6 cellular contexts compared by ENCODE assay signal in the genomic region with DNA sequence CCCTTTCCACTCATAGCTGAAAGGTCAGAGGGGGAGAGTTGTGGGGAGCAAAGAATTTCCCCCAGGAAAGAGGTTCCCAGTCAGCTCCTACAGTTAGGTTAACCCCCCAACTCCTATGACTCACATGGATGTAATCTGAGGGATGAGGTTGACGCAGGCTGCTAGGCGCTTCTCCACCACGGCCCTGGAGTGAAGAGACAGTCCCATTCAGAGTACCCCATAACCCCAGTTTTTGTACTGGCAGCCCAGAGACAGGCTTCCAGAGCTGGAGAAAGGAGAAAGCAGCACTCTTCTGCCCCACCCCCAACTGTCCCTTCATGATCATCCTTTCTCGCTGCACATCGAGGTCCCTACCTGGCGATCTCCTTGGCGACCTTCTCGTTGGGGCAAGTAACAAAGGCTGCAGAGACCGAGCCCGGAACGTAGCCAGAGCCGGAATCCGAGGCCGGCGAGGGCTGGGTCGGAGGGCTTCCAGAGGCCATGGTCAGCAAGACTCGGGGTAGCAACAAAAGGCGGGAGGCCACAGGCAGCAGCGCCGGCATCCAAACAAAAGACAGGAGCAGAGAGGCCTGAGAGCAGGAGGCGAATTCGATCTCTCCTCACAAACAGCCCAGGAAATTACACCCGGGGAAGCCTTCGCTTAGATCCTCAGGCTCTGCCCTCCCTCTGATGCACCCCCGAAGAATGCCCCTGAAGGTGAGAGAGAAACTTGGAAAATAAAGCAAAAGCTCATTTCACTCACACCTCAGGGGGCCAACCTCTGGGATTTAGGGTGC. TPM values are rescaled to one million over a fixed set of nuclear protein-coding genes. Genes with fewer than 3 reads are reported as not detected.
A peak's percentile ranks its signal among the peaks of the same experiment; 100 is the strongest.
DNase-seq lines count a peak whose midpoint lies in the region; ATAC-seq and TF ChIP-seq lines count a peak whose summit lies in the region.

No MANE protein-coding gene starts in this region.

- H3K27me3 ChIP-seq in Panc1 (ENCODE audit: control insufficient read depth, insufficient read depth, low read length) (no peaks in the 10 kb centered on the region), foreskin keratinocyte (no peaks in the 10 kb centered on the region)

- in situ Hi-C loops in Panc1 (cut with HindIII; ENCODE audit: low pct_unique_long_range_greater_than_20kb, low sequenced_read_pairs): no loop called here
- in situ Hi-C loops in G401 (cut with HindIII; ENCODE audit: low sequenced_read_pairs): no loop called here

- peak; percentile 3 for ATAC-seq in Panc1
- peak; percentile 50 for ATAC-seq in foreskin keratinocyte
- ATAC-seq in GM19023 (IDR thresholded peaks at IDR 0.05; ENCODE audit: unreplicated experiment): no peak

- CTCF ChIA-PET in Panc1 (lab: Charles Lee): no interaction called here

- peaks cover 2% of the 10 kb centered on the region for H3K36me3 ChIP-seq in Panc1 (ENCODE audit: control insufficient read depth, insufficient read depth, low read length)

- TF ChIP-seq CTCF in Panc1 (IDR thresholded peaks at IDR 0.05) (no peak), foreskin keratinocyte (conservative IDR thresholded peaks at IDR 0.05) (no peak)

- POLR2A ChIA-PET in Panc1 (lab: Charles Lee): interaction anchor here (0.5 kb wide), 1 partner anchor 110 kb away, joined by 6 read pairs; no protein-coding TSS in a partner anchor

- DNase-seq in Daoy (ENCODE audit: low read depth) (peak; percentile 88), Panc1 (ENCODE audit: low read depth, low spot score) (no peak), foreskin keratinocyte (peak; percentile 57 to 76), G401 (ENCODE audit: low spot score) (no peak)

- no peaks in the 10 kb centered on the region for H3K9me3 ChIP-seq in Panc1 (ENCODE audit: control insufficient read depth, insufficient read depth, low read depth, low read length)

- peak overlapping the region; percentile 86 for H3K4me3 ChIP-seq in Panc1 (ENCODE audit: low read depth in 2 of 2, low read length in 2 of 2)

- BruUV-seq in Panc1 (replicated peaks; lab: Mats Ljungman, UMichigan): TSS peak; percentile 97

- H3K4me1 ChIP-seq in Panc1 (ENCODE audit: control insufficient read depth, insufficient read depth, low read length) (peaks cover 46% of the 10 kb centered on the region), foreskin keratinocyte (peaks cover 14% of the 10 kb centered on the region)

- peak overlapping the region; percentile 99 for H3K27ac ChIP-seq in Panc1 (ENCODE audit: low read length)
- H3K27ac ChIP-seq in foreskin keratinocyte: peak overlapping the region; percentile 68
- peak overlapping the region; percentile 81 for H3K27ac ChIP-seq in temporal lobe (ENCODE audit: low read depth, low read length)

- intact Hi-C loops in Panc1 (cut with micrococcal nuclease; ENCODE audit: unreplicated experiment): no loop called here

RNA-seq across cellular contexts. Expression of gene CUTA, which starts 0.6 kb away (rescaled TPM):
- 208 and 223 TPM in 2 replicates for total RNA-seq in Daoy (2014; rRNA removed; shearing (Covaris generic))
- 338 TPM for total RNA-seq in Panc1 (2021; ENCODE audit: unreplicated experiment)
- polyA plus RNA-seq in Panc1 (2012; ENCODE audit: insufficient read length): 397 TPM
- total RNA-seq in foreskin keratinocyte: 248 and 266 TPM in 2 replicates
- polyA plus RNA-seq in foreskin keratinocyte: 382 and 433 TPM in 2 replicates
- 64.9 TPM for total RNA-seq in temporal lobe
- 304 and 376 TPM in 2 replicates for total RNA-seq in G401 (2014; rRNA removed; shearing (Covaris generic))

RNA-seq across cellular contexts. Expression of gene SYNGAP1, which starts 2.5 kb away (rescaled TPM):
- 1.1 and 3.7 TPM in 2 replicates for total RNA-seq in Daoy (2014; rRNA removed; shearing (Covaris generic))
- 29.0 TPM for total RNA-seq in Panc1 (2021; ENCODE audit: unreplicated experiment)
- polyA plus RNA-seq in Panc1 (2012; ENCODE audit: insufficient read length): 34.5 TPM
- 3.3 and 7.6 TPM in 2 replicates for total RNA-seq in foreskin keratinocyte
- polyA plus RNA-seq in foreskin keratinocyte: 2.0 and 2.3 TPM in 2 replicates
- 36.4 TPM for total RNA-seq in temporal lobe
- 4.0 and 7.4 TPM in 2 replicates for total RNA-seq in G401 (2014; rRNA removed; shearing (Covaris generic))

RNA-seq across cellular contexts. Expression of gene PHF1, which starts 6.5 kb away (rescaled TPM):
- 14.3 and 18.5 TPM in 2 replicates for total RNA-seq in Daoy (2014; rRNA removed; shearing (Covaris generic))
- total RNA-seq in Panc1 (2021; ENCODE audit: unreplicated experiment) (51.6 TPM), foreskin keratinocyte (19.4 and 21.3 TPM in 2 replicates), temporal lobe (17.7 TPM)
- polyA plus RNA-seq in Panc1 (2012; ENCODE audit: insufficient read length): 50.3 TPM
- polyA plus RNA-seq in foreskin keratinocyte: 29.9 and 32.0 TPM in 2 replicates
- 26.0 and 38.0 TPM in 2 replicates for total RNA-seq in G401 (2014; rRNA removed; shearing (Covaris generic))

RNA-seq across cellular contexts. Expression of gene KIFC1, which starts 25.7 kb away (rescaled TPM):
- total RNA-seq in Daoy (2014; rRNA removed; shearing (Covaris generic)): 122 and 148 TPM in 2 replicates
- total RNA-seq in Panc1 (2021; ENCODE audit: unreplicated experiment): 81.8 TPM
- 42.1 TPM for polyA plus RNA-seq in Panc1 (2012; ENCODE audit: insufficient read length)
- 58.0 and 72.9 TPM in 2 replicates for total RNA-seq in foreskin keratinocyte
- polyA plus RNA-seq in foreskin keratinocyte: 42.5 and 52.9 TPM in 2 replicates
- total RNA-seq in temporal lobe: 1.7 TPM
- 98.5 and 123 TPM in 2 replicates for total RNA-seq in G401 (2014; rRNA removed; shearing (Covaris generic))

RNA-seq across cellular contexts. Expression of gene ZBTB9, which starts 37.1 kb away (rescaled TPM):
- total RNA-seq in Daoy (2014; rRNA removed; shearing (Covaris generic)): 7.5 and 9.0 TPM in 2 replicates
- total RNA-seq in Panc1 (2021; ENCODE audit: unreplicated experiment) (17.6 TPM), foreskin keratinocyte (11.0 and 11.4 TPM in 2 replicates), temporal lobe (5.9 TPM)
- 17.9 TPM for polyA plus RNA-seq in Panc1 (2012; ENCODE audit: insufficient read length)
- 8.8 and 9.6 TPM in 2 replicates for polyA plus RNA-seq in foreskin keratinocyte
- 20.0 and 25.1 TPM in 2 replicates for total RNA-seq in G401 (2014; rRNA removed; shearing (Covaris generic))

Comparison
In these comparisons a context has a peak if more than half of its experiments do, and no peak if none do; other contexts are left out.
1. DNase-seq: peak in Daoy (single experiment) and foreskin keratinocyte (2 of 2); none in Panc1 (single experiment) and G401 (single experiment).
2. Peak in every context shown above with its lines, with median percentiles within 50 percentile points of each other: H3K27ac ChIP-seq.